In genomic region chr2:45876611-45877010, GRCh38 we compare ENCODE assay signal across 8 cellular contexts.
"Had no signal": no experiment of that assay in that cellular context is flagged by ENCODE, and none has a peak within 500 bp of the region (broad histone marks: within the 10 kb centered on the region; RNA-seq: fewer than 3 reads in every experiment).

No MANE protein-coding gene starts in this region.

- ATAC-seq: GM12878 had no signal

- FAIRE-seq: G401.6, GM12878, GM12891, GM12892, GM18507, GM19239 had no signal

- DNase-seq: GDM1, GF-D8 had no signal

- H3K4me3 ChIP-seq: GM12878 had no signal
